In the genomic region with DNA sequence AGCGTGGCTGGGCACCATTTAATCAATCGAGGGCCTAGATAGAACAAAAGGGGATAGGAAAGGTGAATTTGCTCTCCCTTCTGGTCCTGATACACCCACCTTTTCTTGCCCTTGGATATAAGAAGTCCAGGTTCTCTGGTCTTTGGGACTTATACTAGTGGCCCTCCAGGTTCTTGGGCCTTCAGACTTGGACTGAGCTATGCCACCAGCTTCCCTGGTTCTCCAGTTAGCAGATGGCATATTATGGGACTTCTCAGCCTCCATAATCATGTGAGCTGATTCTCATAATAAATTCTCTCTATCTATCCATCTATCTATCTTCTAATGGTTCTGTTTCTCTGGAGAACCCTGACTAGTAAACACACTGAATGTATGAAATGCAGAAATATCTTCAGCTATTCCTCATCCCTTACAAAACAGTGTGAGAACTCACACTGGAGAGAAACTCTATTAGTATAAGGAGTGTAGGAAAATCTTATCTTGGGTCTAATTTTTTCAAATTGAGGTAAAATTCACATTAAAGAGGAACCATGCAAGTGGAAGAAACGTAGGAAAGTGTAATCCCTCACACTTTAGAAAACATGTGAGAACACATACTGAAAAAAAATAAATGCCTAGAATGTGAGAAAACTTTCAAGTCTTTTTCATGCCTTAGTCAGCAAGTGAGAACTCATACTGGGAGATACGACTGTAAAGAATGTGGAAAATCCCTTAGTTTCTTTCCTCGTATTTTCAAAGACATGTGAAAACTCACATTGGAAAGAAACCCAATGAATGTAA, we compare ENCODE assay signal across 17 cellular contexts. TPM values are rescaled to one million over a fixed set of nuclear protein-coding genes. Genes with fewer than 3 reads are reported as not detected.
DNase-seq lines count a peak whose midpoint lies in the region; ATAC-seq and TF ChIP-seq lines count a peak whose summit lies in the region.
"Had no signal": no experiment of that assay in that cellular context is flagged by ENCODE, and none has a peak within 500 bp of the region (broad histone marks: within the 10 kb centered on the region; RNA-seq: fewer than 3 reads in every experiment).

No MANE protein-coding gene starts in this region.

- WGBS in heart right ventricle, 2 donors, result 63 to 67% methylated on average over 5 of the region's 5 CpGs
- WGBS in urinary bladder, result 64% methylated on average over 5 of the region's 5 CpGs

- POLR2A ChIA-PET in PC-3 (lab: Charles Lee; ENCODE audit: unreplicated experiment), result no interaction called here

- H3K9me3 ChIP-seq in cardiac muscle cell (ENCODE audit: low read depth) (peaks cover 10% of the 10 kb centered on the region), heart right ventricle (peaks cover 2 to 100% (median 100%) of the 10 kb centered on the region in 11 donors), PC-3 (ENCODE audit: low read length) (peaks cover 34% of the 10 kb centered on the region)

- no peak overlapping the region for H3K9ac ChIP-seq in PC-3 (ENCODE audit: low read length)

- H4K20me1 ChIP-seq in PC-3 (ENCODE audit: low read length), result no peaks in the 10 kb centered on the region

- H3K4me2 ChIP-seq in PC-3 (ENCODE audit: low read length), result no peak overlapping the region

- no peak for TF ChIP-seq CTCF in cardiac muscle cell (IDR thresholded peaks at IDR 0.05; ENCODE audit: low read depth, low read length)
- no peak for TF ChIP-seq CTCF in heart right ventricle (IDR thresholded peaks at IDR 0.05)
- no peak for TF ChIP-seq CTCF in PC-3 (conservative IDR thresholded peaks at IDR 0.05; ENCODE audit: low read depth, low read length)
- no peak for TF ChIP-seq CTCF in fibroblast of mammary gland (conservative IDR thresholded peaks at IDR 0.05; ENCODE audit: control insufficient read depth, insufficient read depth, low read depth, low read length)
- TF ChIP-seq CTCF in brain microvascular endothelial cell (IDR thresholded peaks at IDR 0.05; ENCODE audit: low read depth, low read length, missing control alignments), result no peak

- DNase-seq in cardiac muscle cell (ENCODE audit: low read depth in 1 of 2, low spot score in 1 of 2) (peak; percentile 3), heart right ventricle (no peak), PC-3 (peak; percentile 7), fibroblast of mammary gland (ENCODE audit: low read depth) (peak; percentile 14), brain microvascular endothelial cell (no peak), islet precursor cell (no peak), GF-D8 (lab: John Stamatoyannopoulos, UW) (no peak)
- DNase-seq: activated CD4-positive, alpha-beta T cell treated with anti-CD3 and anti-CD28 coated beads, Interleukin-2, amount 50 U/mL, for 4 hours; activated naive CD8-positive, alpha-beta T cell treated with anti-CD3 and anti-CD28 coated beads, Interleukin-2, amount 50 U/mL, for 24 hours; activated T-cell treated with anti-CD3 and anti-CD28 coated beads, Interleukin-2, amount 50 U/mL, for 48 hours; cortex of kidney; lower lobe of right lung; MM.1S; stimulated activated CD4-positive, alpha-beta T cell treated with anti-CD3 and anti-CD28 coated beads, Interleukin-1b, Interleukin-23, amount 100 ng/mL, for 48 hours had no signal

- H3K27me3 ChIP-seq in cardiac muscle cell, result no peaks in the 10 kb centered on the region
- no peaks in the 10 kb centered on the region for H3K27me3 ChIP-seq in heart right ventricle
- H3K27me3 ChIP-seq in PC-3 (ENCODE audit: low read length), result no peaks in the 10 kb centered on the region
- H3K27me3 ChIP-seq in brain microvascular endothelial cell (replicated peaks), result no peaks in the 10 kb centered on the region
- H3K27me3 ChIP-seq: tibial nerve had no signal

- H3K4me1 ChIP-seq in cardiac muscle cell (ENCODE audit: low read depth) (no peaks in the 10 kb centered on the region), heart right ventricle (no peaks in the 10 kb centered on the region), PC-3 (ENCODE audit: insufficient read depth, low read length) (no peaks in the 10 kb centered on the region), urinary bladder (ENCODE audit: insufficient read depth) (no peaks in the 10 kb centered on the region)
- H3K4me1 ChIP-seq: lower lobe of right lung, tibial nerve had no signal

- no peak for ATAC-seq in heart right ventricle
- ATAC-seq in PC-3, result no peak
- ATAC-seq: activated naive CD8-positive, alpha-beta T cell treated with anti-CD3 and anti-CD28 coated beads, Interleukin-2, amount 50 U/mL, for 24 hours; lower lobe of right lung had no signal

- H3K36me3 ChIP-seq in cardiac muscle cell, result no peaks in the 10 kb centered on the region
- peaks cover 0 to 64% (median 3%) of the 10 kb centered on the region in 9 donors for H3K36me3 ChIP-seq in heart right ventricle
- no peaks in the 10 kb centered on the region; the same call in 1 of the 2 replicates for H3K36me3 ChIP-seq in PC-3 (ENCODE audit: low read depth, low read length)
- no peaks in the 10 kb centered on the region for H3K36me3 ChIP-seq in urinary bladder (ENCODE audit: insufficient read depth)
- no peaks in the 10 kb centered on the region for H3K36me3 ChIP-seq in brain microvascular endothelial cell (replicated peaks)
- H3K36me3 ChIP-seq: lower lobe of right lung had no signal

- intact Hi-C loops in heart right ventricle (cut with DNase I), result no loop called here
- intact Hi-C loops in PC-3 (cut with micrococcal nuclease), result no loop called here

- H3F3A ChIP-seq in PC-3 (ENCODE audit: low read length, unreplicated experiment), result no peaks in the 10 kb centered on the region

- no peak overlapping the region for H3K4me3 ChIP-seq in cardiac muscle cell
- no peak overlapping the region for H3K4me3 ChIP-seq in heart right ventricle
- no peak overlapping the region for H3K4me3 ChIP-seq in PC-3 (ENCODE audit: low read length)
- no peak overlapping the region for H3K4me3 ChIP-seq in fibroblast of mammary gland (ENCODE audit: control insufficient read depth, low read depth, low read length)
- H3K4me3 ChIP-seq in urinary bladder (ENCODE audit: low read depth, low read length), result no peak overlapping the region
- H3K4me3 ChIP-seq in brain microvascular endothelial cell (ENCODE audit: low read depth, low read length), result no peak overlapping the region
- H3K4me3 ChIP-seq: lower lobe of right lung, tibial nerve had no signal

- H3K79me2 ChIP-seq in PC-3 (ENCODE audit: low read length), result no peaks in the 10 kb centered on the region

- BruUV-seq in PC-3 (replicated peaks; lab: Mats Ljungman, UMichigan), result no TSS peak

- H3K9me2 ChIP-seq in PC-3 (replicated peaks; ENCODE audit: low read length), result no peaks in the 10 kb centered on the region

- CTCF ChIA-PET in PC-3 (lab: Charles Lee), result no interaction called here

- in situ Hi-C loops in brain microvascular endothelial cell (cut with HindIII; ENCODE audit: low pct_ligation_motif_present, low sequenced_read_pairs), result no loop called here

- H2AFZ ChIP-seq in PC-3 (ENCODE audit: low read length), result no peak overlapping the region

- H3K27ac ChIP-seq in cardiac muscle cell (no peak overlapping the region), heart right ventricle (no peak overlapping the region), PC-3 (ENCODE audit: low read length) (no peak overlapping the region), urinary bladder (ENCODE audit: low read depth) (peak overlapping the region; percentile 45), brain microvascular endothelial cell (no peak overlapping the region)
- H3K27ac ChIP-seq: lower lobe of right lung, tibial nerve had no signal

RNA-seq across cellular contexts. Expression of a gene that starts 15.5 kb away (rescaled TPM):
- total RNA-seq in cardiac muscle cell (21.3 and 32.4 TPM in 2 replicates), heart right ventricle (10 to 100 TPM in 2 of 10 donors, 1 to 10 TPM in 8; 3.3 to 10.5 (median 5.2) TPM), PC-3 (2014; rRNA removed) (not detected in 2 replicates), urinary bladder (7.8 TPM)
- polyA plus RNA-seq in cardiac muscle cell (13.3 and 19.3 TPM in 2 replicates), heart right ventricle (1 to 10 TPM; 2.3 to 3.4 TPM), urinary bladder (7.3 TPM)

RNA-seq across cellular contexts. Expression of a gene that starts 37.5 kb away (rescaled TPM):
- total RNA-seq in cardiac muscle cell (17.3 and 21.2 TPM in 2 replicates), heart right ventricle (1 to 10 TPM; 1.4 to 9.0 (median 4.2) TPM), PC-3 (2014; rRNA removed) (0.58 and 0.87 TPM in 2 replicates), urinary bladder (10.1 TPM)
- polyA plus RNA-seq in cardiac muscle cell (8.1 and 11.8 TPM in 2 replicates), heart right ventricle (1 to 10 TPM; 1.2 to 2.2 TPM), urinary bladder (8.2 TPM)

RNA-seq across cellular contexts. Expression of a gene that starts 43.2 kb away (rescaled TPM):
- total RNA-seq in cardiac muscle cell (0.42 TPM in 1 of 2 replicates, not detected in the other), heart right ventricle (under 1 TPM in 2 of 10 donors, not detected in 8; 0.28 TPM), PC-3 (2014; rRNA removed) (0.18 and 0.40 TPM in 2 replicates), urinary bladder (0.69 TPM)
- polyA plus RNA-seq in cardiac muscle cell (not detected in 2 replicates), heart right ventricle (under 1 TPM in 1 of 2 donors, not detected in 1; 0.22 TPM), urinary bladder (not detected)
- polyA plus RNA-seq: neural cell had no signal

RNA-seq across cellular contexts. Expression of a gene that starts 46.9 kb away (rescaled TPM):
- total RNA-seq in cardiac muscle cell (7.8 and 8.4 TPM in 2 replicates), heart right ventricle (1 to 10 TPM; 2.7 to 5.4 (median 3.6) TPM), PC-3 (2014; rRNA removed) (0.40 and 0.52 TPM in 2 replicates), urinary bladder (5.9 TPM)
- polyA plus RNA-seq in cardiac muscle cell (1.3 and 3.1 TPM in 2 replicates), heart right ventricle (1 to 10 TPM; 1.0 to 1.3 TPM), urinary bladder (2.5 TPM)

RNA-seq across cellular contexts. Expression of a gene that starts 52.1 kb away (rescaled TPM):
- total RNA-seq in cardiac muscle cell, result 9.5 and 17.7 TPM in 2 replicates
- polyA plus RNA-seq in cardiac muscle cell, result 2.1 and 3.5 TPM in 2 replicates
- total RNA-seq in heart right ventricle, result 1 to 10 TPM in 6 of 10 donors, under 1 TPM in 4; 0.79 to 1.7 (median 1.1) TPM
- under 1 TPM; 0.51 to 0.58 TPM for polyA plus RNA-seq in heart right ventricle
- total RNA-seq in PC-3 (2014; rRNA removed), result 0.15 and 0.63 TPM in 2 replicates
- total RNA-seq in urinary bladder, result 6.9 TPM
- 3.4 TPM for polyA plus RNA-seq in urinary bladder

Comparison
In these comparisons a context has a peak if more than half of its experiments do, and no peak if none do; other contexts are left out.
1. DNase-seq: peak in cardiac muscle cell (2 of 2), PC-3 (single experiment) and fibroblast of mammary gland (single experiment); none in heart right ventricle (0 of 2), brain microvascular endothelial cell (single experiment), islet precursor cell (single experiment) and GF-D8 (single experiment).